Comparison of ENCODE assay signal across 13 cellular contexts in the genomic region with DNA sequence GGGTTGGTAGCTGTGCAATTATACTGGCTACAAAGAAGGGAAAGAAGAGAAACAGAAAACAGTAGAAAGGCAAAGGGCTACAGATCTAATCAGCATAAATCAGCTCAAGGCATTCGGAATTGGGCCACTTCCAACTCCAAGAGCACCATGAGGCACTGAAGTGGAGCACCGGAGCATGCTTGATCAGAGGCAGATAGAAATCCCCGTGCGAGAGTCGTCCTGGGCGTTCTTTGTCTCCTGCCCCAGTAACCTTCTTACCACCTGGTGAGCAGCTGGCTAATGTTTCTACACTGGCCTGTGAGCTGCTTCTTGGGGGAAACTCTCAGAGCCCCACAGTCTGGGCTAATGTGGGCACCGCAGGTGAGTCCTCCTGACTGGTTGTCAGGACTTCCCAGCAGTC. TPM values are rescaled to one million over a fixed set of nuclear protein-coding genes. Genes with fewer than 3 reads are reported as not detected.
DNase-seq lines count a peak whose midpoint lies in the region; ATAC-seq, FAIRE-seq and TF ChIP-seq lines count a peak whose summit lies in the region.
"Had no signal": no experiment of that assay in that cellular context is flagged by ENCODE, and none has a peak within 500 bp of the region (broad histone marks: within the 10 kb centered on the region; RNA-seq: fewer than 3 reads in every experiment).

No MANE protein-coding gene starts in this region.

- TF ChIP-seq EP300 in gastroesophageal sphincter (IDR thresholded peaks at IDR 0.05), result no peak

- H3K9me3 Mint-ChIP-seq in MCF 10A (ENCODE audit: unreplicated experiment), result no peaks in the 10 kb centered on the region

- peaks cover 12% of the 10 kb centered on the region for H3K36me3 Mint-ChIP-seq in MCF 10A (ENCODE audit: insufficient read depth, unreplicated experiment)

- peaks cover 6 to 29% of the 10 kb centered on the region in 2 donors for H3K4me1 ChIP-seq in breast epithelium
- peaks cover 5 to 93% (median 42%) of the 10 kb centered on the region in 3 donors for H3K4me1 ChIP-seq in gastroesophageal sphincter
- peaks cover 17 to 56% (median 26%) of the 10 kb centered on the region in 3 donors for H3K4me1 ChIP-seq in pancreas
- peaks cover 11 to 17% of the 10 kb centered on the region in 2 donors for H3K4me1 ChIP-seq in uterus

- 80% methylated on average over 2 of the region's 7 CpGs; no CpG with 5 or more reads in 1 of the 2 donors for WGBS in gastroesophageal sphincter (ENCODE audit: low coverage in 1 of 2), 2 donors
- 62 to 65% methylated on average over 7 of the region's 7 CpGs for WGBS in pancreas, 2 donors

- peaks cover 11% of the 10 kb centered on the region for H3K4me1 Mint-ChIP-seq in MCF 10A (ENCODE audit: insufficient read depth, unreplicated experiment)

- TF ChIP-seq POLR2A in breast epithelium (IDR thresholded peaks at IDR 0.05) (no peak), gastroesophageal sphincter (IDR thresholded peaks at IDR 0.05) (no peak), uterus (IDR thresholded peaks at IDR 0.05) (no peak)

- H3K27ac ChIP-seq in breast epithelium, result peak overlapping the region; percentile 82 to 84
- H3K27ac ChIP-seq in gastroesophageal sphincter, result peak overlapping the region in 3 of 4 donors; percentile 2 to 84 (median 80)
- H3K27ac ChIP-seq in pancreas, result peak overlapping the region in 3 of 4 donors; percentile 11 to 78 (median 53)
- H3K27ac ChIP-seq in uterus, result peak overlapping the region; percentile 37 to 94
- H3K27ac ChIP-seq: GM23248 had no signal

- no peak for FAIRE-seq in pancreas (lab: Jason Lieb, UNC)
- FAIRE-seq in HTR-8/SVneo (lab: Jason Lieb, UNC), result no peak
- FAIRE-seq: GM12878 had no signal

- H3K27me3 Mint-ChIP-seq in MCF 10A (ENCODE audit: insufficient read depth, unreplicated experiment), result no peaks in the 10 kb centered on the region

- no peak overlapping the region for H3K27ac Mint-ChIP-seq in MCF 10A (ENCODE audit: low read depth, unreplicated experiment)

- H3K36me3 ChIP-seq in breast epithelium (no peaks in the 10 kb centered on the region), gastroesophageal sphincter (no peaks in the 10 kb centered on the region), pancreas (no peaks in the 10 kb centered on the region), uterus (no peaks in the 10 kb centered on the region)

- ATAC-seq in gastroesophageal sphincter (no peak), pancreas (peak in 1 of 4 donors; percentile 31)
- ATAC-seq: GM12878 had no signal

- POLR2A ChIA-PET in MCF 10A (lab: Yijun Ruan, JAX), result no interaction called here

- no peak overlapping the region for H3K4me3 Mint-ChIP-seq in MCF 10A (ENCODE audit: unreplicated experiment)

- BruUV-seq in MCF 10A (replicated peaks; lab: Mats Ljungman, UMichigan), result no TSS peak

- CTCF ChIA-PET in MCF 10A (lab: Yijun Ruan, JAX), result interaction anchor here (1.0 kb wide), 1 partner anchor 44 kb away, joined by 3 read pairs; no protein-coding TSS in a partner anchor

- H3K4me3 ChIP-seq in breast epithelium, result peak overlapping the region in 1 of 3 donors; percentile 18
- no peak overlapping the region for H3K4me3 ChIP-seq in gastroesophageal sphincter
- H3K4me3 ChIP-seq in pancreas, result no peak overlapping the region
- no peak overlapping the region for H3K4me3 ChIP-seq in uterus
- H3K4me3 ChIP-seq: GM12878, GM23248 had no signal

- TF ChIP-seq CTCF in breast epithelium (IDR thresholded peaks at IDR 0.05) (no peak), MCF 10A (IDR thresholded peaks at IDR 0.05; ENCODE audit: unreplicated experiment) (no peak), gastroesophageal sphincter (IDR thresholded peaks at IDR 0.05) (no peak), pancreas (IDR thresholded peaks at IDR 0.05) (no peak), uterus (IDR thresholded peaks at IDR 0.05) (no peak)

- DNase-seq in breast epithelium (ENCODE audit: low spot score in 2 of 2), result no peak
- no peak for DNase-seq in MCF 10A (ENCODE audit: unreplicated experiment)
- DNase-seq in pancreas, result peak in 1 of 6 donors; percentile 30
- DNase-seq in uterus, result no peak
- no peak for DNase-seq in HCEC 1CT
- no peak for DNase-seq in HTR-8/SVneo (ENCODE audit: insufficient read length, low spot score)
- DNase-seq in middle frontal gyrus (ENCODE audit: extremely low spot score, low spot score), result no peak
- DNase-seq: GM23248; MM.1S; NCI-H524; stimulated activated naive CD4-positive, alpha-beta T cell had no signal

- no peaks in the 10 kb centered on the region for H3K27me3 ChIP-seq in breast epithelium
- H3K27me3 ChIP-seq in gastroesophageal sphincter, result no peaks in the 10 kb centered on the region
- H3K27me3 ChIP-seq in pancreas, result no peaks in the 10 kb centered on the region
- H3K27me3 ChIP-seq in uterus, result no peaks in the 10 kb centered on the region

- intact Hi-C loops in breast epithelium (cut with DNase I; ENCODE audit: low total_unique reads), result no loop called here
- intact Hi-C loops in MCF 10A (cut with micrococcal nuclease), result no loop called here
- intact Hi-C loops in pancreas (cut with DNase I), result no loop called here
- intact Hi-C loops in uterus (cut with DNase I; ENCODE audit: low total_unique reads), result no loop called here

- H3K9me3 ChIP-seq in breast epithelium, result no peaks in the 10 kb centered on the region
- no peaks in the 10 kb centered on the region for H3K9me3 ChIP-seq in gastroesophageal sphincter
- no peaks in the 10 kb centered on the region for H3K9me3 ChIP-seq in pancreas
- H3K9me3 ChIP-seq in uterus, result no peaks in the 10 kb centered on the region

RNA-seq across cellular contexts. Expression of gene NEDD9, which starts 16.7 kb away (rescaled TPM):
- total RNA-seq in breast epithelium (100 to 1,000 TPM in 1 of 3 donors, 10 to 100 TPM in 2; 41.4 to 108 (median 79.2) TPM), MCF 10A (2022) (2.2 and 4.4 TPM in 2 replicates), gastroesophageal sphincter (10 to 100 TPM; 13.1 to 42.7 (median 26.7) TPM), pancreas (10 to 100 TPM in 1 of 6 donors, 1 to 10 TPM in 5; 4.9 to 13.2 (median 8.3) TPM), uterus (10 to 100 TPM; 36.2 to 99.1 (median 70.2) TPM)
- polyA plus RNA-seq in pancreas, result 10 to 100 TPM in 1 of 2 donors, 1 to 10 TPM in 1; 4.8 to 11.7 TPM
